In genomic region chr15:93067649-93068085, GRCh38 we compare ENCODE assay signal across 28 cellular contexts. TPM values are rescaled to one million over a fixed set of nuclear protein-coding genes. Genes with fewer than 3 reads are reported as not detected.
DNase-seq lines count a peak whose midpoint lies in the region; ATAC-seq and TF ChIP-seq lines count a peak whose summit lies in the region.
"Had no signal": no experiment of that assay in that cellular context is flagged by ENCODE, and none has a peak within 500 bp of the region (broad histone marks: within the 10 kb centered on the region; RNA-seq: fewer than 3 reads in every experiment).

No MANE protein-coding gene starts in this region.

- H3K4me3 ChIP-seq in heart right ventricle (no peak overlapping the region), gastroesophageal sphincter (peak overlapping the region in 1 of 2 donors; percentile 68), sigmoid colon (no peak overlapping the region), body of pancreas (no peak overlapping the region)

- H3K27ac Mint-ChIP-seq in type B pancreatic cell: no peak overlapping the region
- H3K27ac Mint-ChIP-seq: activated naive CD4-positive, alpha-beta T cell treated with anti-CD3 and anti-CD28 coated beads, Interleukin-2, amount 50 U/mL, for 72 hours; activated T-helper 17 cell treated with anti-CD3 and anti-CD28 coated beads, Interleukin-2, amount 50 U/mL, for 72 hours; CD4-positive, alpha-beta memory T cell; IgD-negative memory B cell had no signal

- DNase-seq in heart right ventricle (no peak), cardiac septum (ENCODE audit: low spot score) (no peak), sigmoid colon (no peak), type B pancreatic cell (ENCODE audit: extremely low spot score, unreplicated experiment) (no peak), DMS153 (lab: John Stamatoyannopoulos, UW) (no peak), body of pancreas (no peak)
- DNase-seq: activated CD4-positive, alpha-beta T cell treated with anti-CD3 and anti-CD28 coated beads, Interleukin-2, amount 50 U/mL, for 48 hours; activated CD8-positive, alpha-beta memory T cell treated with anti-CD3 and anti-CD28 coated beads, Interleukin-2, amount 50 U/mL, for 48 hours; AML-193; anterior cingulate cortex; CD4-positive, alpha-beta memory T cell; cerebellar nuclear complex; DMS 273 treated with DMSO at 0.1 percent for 48 hours; effector CD8-positive, alpha-beta T cell; foreskin melanocyte; hypothalamus; NCI-H1105 treated with DMSO at 0.1 percent for 48 hours; NCI-H2029 treated with DMSO at 0.1 percent for 48 hours; NCI-H345; NCI-H82; stimulated activated CD4-positive, alpha-beta T cell treated with anti-CD3 and anti-CD28 coated beads, Interleukin-4, amount 100 ng/mL, for 4 hours; stimulated activated naive CD8-positive, alpha-beta T cell treated with anti-CD3 and anti-CD28 coated beads, Interleukin-15, Interleukin-2, amounts not matched to agents 100 U/mL and 50 U/mL, for 24 hours had no signal

- ATAC-seq in heart right ventricle (no peak), gastroesophageal sphincter (no peak), HG03159 (IDR thresholded peaks at IDR 0.05; ENCODE audit: unreplicated experiment) (no peak), body of pancreas (no peak)
- ATAC-seq: activated naive CD4-positive, alpha-beta T cell treated with anti-CD3 and anti-CD28 coated beads, Interleukin-2, amount 50 U/mL, for 72 hours; activated T-helper 17 cell treated with anti-CD3 and anti-CD28 coated beads, Interleukin-2, amount 50 U/mL, for 72 hours; stimulated activated naive CD8-positive, alpha-beta T cell treated with anti-CD3 and anti-CD28 coated beads, Interleukin-15, Interleukin-2, amounts not matched to agents 100 U/mL and 50 U/mL, for 24 hours had no signal

- TF ChIP-seq CTCF in heart right ventricle (IDR thresholded peaks at IDR 0.05) (no peak), gastroesophageal sphincter (IDR thresholded peaks at IDR 0.05) (no peak), sigmoid colon (IDR thresholded peaks at IDR 0.05) (no peak), type B pancreatic cell (conservative IDR thresholded peaks at IDR 0.05) (no peak), body of pancreas (IDR thresholded peaks at IDR 0.05) (no peak)

- intact Hi-C loops in heart right ventricle (cut with DNase I): loop anchor here in 1 of 10 donors (2.0 kb wide), 1 partner anchor 17 kb away; no protein-coding TSS in a partner anchor
- intact Hi-C loops in cardiac septum (cut with DNase I): no loop called here
- intact Hi-C loops in sigmoid colon (cut with DNase I): no loop called here
- intact Hi-C loops in body of pancreas (cut with DNase I): no loop called here

- H3K27me3 ChIP-seq in heart right ventricle (peaks cover 0 to 23% (median 7%) of the 10 kb centered on the region in 7 donors), gastroesophageal sphincter (no peaks in the 10 kb centered on the region), sigmoid colon (no peaks in the 10 kb centered on the region), body of pancreas (no peaks in the 10 kb centered on the region)

- H3K4me1 ChIP-seq in heart right ventricle (peaks cover 12 to 71% (median 34%) of the 10 kb centered on the region in 9 donors), gastroesophageal sphincter (peaks cover 15 to 83% (median 44%) of the 10 kb centered on the region in 3 donors), sigmoid colon (peaks cover 0 to 86% (median 77%) of the 10 kb centered on the region in 4 donors), body of pancreas (peaks cover 20% of the 10 kb centered on the region)

- peaks cover 0 to 11% (median 0%) of the 10 kb centered on the region in 9 donors for H3K36me3 ChIP-seq in heart right ventricle
- peaks cover 0 to 22% of the 10 kb centered on the region in 2 donors for H3K36me3 ChIP-seq in gastroesophageal sphincter
- H3K36me3 ChIP-seq in sigmoid colon: peaks cover 0 to 12% (median 2%) of the 10 kb centered on the region in 4 donors
- no peaks in the 10 kb centered on the region for H3K36me3 ChIP-seq in body of pancreas (replicated peaks in 1 of 2; ENCODE audit: insufficient read depth in 1 of 2, low read depth in 2 of 2)

- 83 to 90% methylated on average over 4 of the region's 4 CpGs for WGBS in heart right ventricle, 2 donors
- 20 to 46% methylated on average over 1 to 4 of the region's 4 CpGs for WGBS in gastroesophageal sphincter (ENCODE audit: low coverage in 1 of 2), 2 donors
- 83 to 88% methylated on average over 4 of the region's 4 CpGs for WGBS in sigmoid colon, 2 donors
- 66 to 78% methylated on average over 2 to 4 of the region's 4 CpGs for WGBS in body of pancreas, 2 donors

- H3K27ac ChIP-seq in heart right ventricle (peak overlapping the region in 6 of 10 donors; percentile 27 to 65 (median 48)), gastroesophageal sphincter (peak overlapping the region in 3 of 4 donors; percentile 91 to 97 (median 94)), sigmoid colon (peak overlapping the region; percentile 96 to 98 (median 97)), body of pancreas (no peak overlapping the region)

- peaks cover 19% of the 10 kb centered on the region for H3K36me3 Mint-ChIP-seq in type B pancreatic cell
- H3K36me3 Mint-ChIP-seq: CD4-positive, alpha-beta memory T cell; IgD-negative memory B cell had no signal

- peak overlapping the region; percentile 17 for H3K4me3 Mint-ChIP-seq in type B pancreatic cell
- H3K4me3 Mint-ChIP-seq: activated T-helper 17 cell treated with anti-CD3 and anti-CD28 coated beads, Interleukin-2, amount 50 U/mL, for 72 hours; CD4-positive, alpha-beta memory T cell; IgD-negative memory B cell had no signal

- H3K9me3 Mint-ChIP-seq in type B pancreatic cell: no peaks in the 10 kb centered on the region
- H3K9me3 Mint-ChIP-seq: activated naive CD4-positive, alpha-beta T cell treated with anti-CD3 and anti-CD28 coated beads, Interleukin-2, amount 50 U/mL, for 72 hours; activated T-helper 17 cell treated with anti-CD3 and anti-CD28 coated beads, Interleukin-2, amount 50 U/mL, for 72 hours; CD4-positive, alpha-beta memory T cell; IgD-negative memory B cell had no signal

- TF ChIP-seq POLR2A in gastroesophageal sphincter (IDR thresholded peaks at IDR 0.05) (no peak), sigmoid colon (IDR thresholded peaks at IDR 0.05) (no peak), body of pancreas (IDR thresholded peaks at IDR 0.05) (no peak)

- peaks cover 58% of the 10 kb centered on the region for H3K4me1 Mint-ChIP-seq in type B pancreatic cell (ENCODE audit: unreplicated experiment)
- H3K4me1 Mint-ChIP-seq: activated T-helper 17 cell treated with anti-CD3 and anti-CD28 coated beads, Interleukin-2, amount 50 U/mL, for 72 hours had no signal

- H3K9me3 ChIP-seq in heart right ventricle: no peaks in the 10 kb centered on the region
- no peaks in the 10 kb centered on the region for H3K9me3 ChIP-seq in gastroesophageal sphincter
- H3K9me3 ChIP-seq in sigmoid colon: no peaks in the 10 kb centered on the region
- H3K9me3 ChIP-seq in body of pancreas: no peaks in the 10 kb centered on the region

- no peaks in the 10 kb centered on the region for H3K27me3 Mint-ChIP-seq in type B pancreatic cell

- no peak for TF ChIP-seq EP300 in gastroesophageal sphincter (IDR thresholded peaks at IDR 0.05)
- TF ChIP-seq EP300 in sigmoid colon (IDR thresholded peaks at IDR 0.05): no peak

RNA-seq across cellular contexts. Expression of gene RGMA, which starts 21.3 kb away (rescaled TPM):
- total RNA-seq in heart right ventricle (10 to 100 TPM in 5 of 10 donors, 1 to 10 TPM in 5; 4.9 to 33.8 (median 10.9) TPM), cardiac septum (16.5 TPM), gastroesophageal sphincter (100 to 1,000 TPM in 2 of 4 donors, 10 to 100 TPM in 2; 99.0 to 307 (median 112) TPM), sigmoid colon (10 to 100 TPM; 21.8 to 58.6 (median 32.8) TPM), type B pancreatic cell (ENCODE audit: low replicate concordance) (37.0 and 41.6 TPM in 2 replicates), body of pancreas (1 to 10 TPM; 8.8 to 9.2 TPM)
- polyA plus RNA-seq in heart right ventricle (10 to 100 TPM in 1 of 2 donors, 1 to 10 TPM in 1; 7.3 to 11.9 TPM), sigmoid colon (10 to 100 TPM in 1 of 3 donors, 1 to 10 TPM in 2; 1.4 to 18.5 (median 6.0) TPM)
- total RNA-seq: CD4-positive, alpha-beta memory T cell; OCI-LY7 had no signal
- polyA plus RNA-seq: CD4-positive, alpha-beta memory T cell; IgD-negative memory B cell had no signal

Comparison
In these comparisons a context has a peak if more than half of its experiments do, and no peak if none do; other contexts are left out.
1. H3K27ac ChIP-seq: peak in heart right ventricle (6 of 10), gastroesophageal sphincter (3 of 4) and sigmoid colon (4 of 4); none in body of pancreas (0 of 4).